ENCODE assay signal across 1 cellular context in the genomic region with DNA sequence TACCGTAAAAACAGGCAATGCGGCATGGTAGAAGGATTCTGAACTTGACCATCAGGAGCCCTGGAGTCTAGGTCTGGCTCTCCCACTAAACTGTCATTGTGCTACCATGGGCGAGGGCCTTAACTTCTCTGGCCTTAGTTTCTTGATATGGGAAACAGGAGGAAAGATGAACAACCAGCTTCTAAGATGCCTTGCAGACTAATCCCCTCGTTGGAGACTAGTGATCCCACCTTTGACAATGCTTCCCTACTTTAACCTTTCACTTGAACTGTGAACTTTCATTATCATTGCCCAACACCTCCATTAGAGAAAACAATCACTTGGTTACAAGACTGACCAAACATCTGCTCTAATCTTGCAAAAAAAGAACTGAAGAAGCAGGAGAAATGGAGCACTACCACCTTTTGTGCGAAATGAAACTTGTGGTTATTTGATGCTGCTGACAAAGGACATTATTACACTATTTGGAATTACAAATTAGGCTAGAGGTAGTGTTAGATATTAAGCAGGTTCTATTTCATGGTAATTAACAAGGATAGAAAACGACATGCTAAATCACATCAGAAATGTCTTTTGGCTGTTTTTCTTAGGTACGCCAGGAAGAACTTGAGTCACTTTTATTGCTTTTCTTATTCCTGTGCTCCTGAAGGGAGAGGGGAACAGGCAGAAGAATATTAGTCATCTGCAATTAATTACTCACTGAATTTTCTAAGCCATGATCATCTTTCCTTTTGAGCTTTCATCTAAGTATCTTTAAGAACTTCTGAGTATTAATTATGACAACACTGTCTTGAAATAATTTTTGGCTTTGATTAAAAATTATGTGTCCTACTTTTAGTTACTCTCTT.
A peak's percentile ranks its signal among the peaks of the same experiment; 100 is the strongest.
TF ChIP-seq lines count a peak whose summit lies in the region.

No MANE protein-coding gene starts in this region.

TF ChIP-seq in K562, 482 proteins besides CTCF, POLR2A, EP300 and RAD21 (continued from another document):
- TF ChIP-seq SMARCA4 (IDR thresholded peaks at IDR 0.05) (no peak), ZNF586 (CRISPR knock-in tag; conservative IDR thresholded peaks at IDR 0.05) (no peak), ZNF707 (CRISPR knock-in tag; conservative IDR thresholded peaks at IDR 0.05) (no peak), SMAD4 (CRISPR knock-in tag; conservative IDR thresholded peaks at IDR 0.05) (peak; percentile 38; the same call in 1 of the 2 replicates), HDGF (IDR thresholded peaks at IDR 0.05) (no peak)
